ENCODE assay signal across 8 cellular contexts in genomic region chr5:170225326-170226137, GRCh38. TPM values are rescaled to one million over a fixed set of nuclear protein-coding genes. Genes with fewer than 3 reads are reported as not detected.
DNase-seq lines count a peak whose midpoint lies in the region; ATAC-seq and TF ChIP-seq lines count a peak whose summit lies in the region.

No MANE protein-coding gene starts in this region.

- ATAC-seq in omental fat pad (ENCODE audit: low FRiP score): peak; percentile 59
- no peak for ATAC-seq in GM19463 (IDR thresholded peaks at IDR 0.05; ENCODE audit: unreplicated experiment)

- no peaks in the 10 kb centered on the region for H3K27me3 ChIP-seq in testis

- intact Hi-C loops in testis (cut with DNase I; ENCODE audit: low total_unique reads): loop anchor here (10.0 kb wide), 2 partner anchors 119 to 399 kb away; no protein-coding TSS in a partner anchor

- no peak overlapping the region for H3K4me3 ChIP-seq in fibroblast of villous mesenchyme (ENCODE audit: low read depth, low read length)
- no peak overlapping the region for H3K4me3 ChIP-seq in testis

- TF ChIP-seq CTCF in GM10266 (IDR thresholded peaks at IDR 0.05; ENCODE audit: control insufficient read depth, insufficient read depth, low read depth, missing control alignments) (peak; percentile 81), fibroblast of villous mesenchyme (IDR thresholded peaks at IDR 0.05; ENCODE audit: insufficient read depth, low read depth, low read length) (peak; percentile 79), omental fat pad (IDR thresholded peaks at IDR 0.05) (no peak), testis (IDR thresholded peaks at IDR 0.05) (peak; percentile 73 to 86 (median 79))

- H3K4me1 ChIP-seq in testis: peaks cover 19% of the 10 kb centered on the region

- H3K36me3 ChIP-seq in testis (ENCODE audit: low read depth, missing control alignments): no peaks in the 10 kb centered on the region

- 65 to 81% methylated on average over 5 to 7 of the region's 7 CpGs for WGBS in testis, 2 donors

- DNase-seq in GM10266 (ENCODE audit: extremely low spot score) (peak; percentile 79), HuH-7.5 (ENCODE audit: low spot score) (peak; percentile 42), RPMI8226 (peak; percentile 73), fibroblast of villous mesenchyme (ENCODE audit: low read depth) (peak; percentile 67), omental fat pad (ENCODE audit: low spot score) (peak; percentile 91), testis (peak; percentile 92)
- peak; percentile 49 to 59 for DNase-seq in activated T-helper 1 cell treated with anti-CD3 and anti-CD28 coated beads, Interleukin-2, amount 50 U/mL, for 16 hours (ENCODE audit: low read depth in 1 of 2, low spot score in 1 of 2)

- peak overlapping the region in 1 of 2 donors; percentile 41 for H3K27ac ChIP-seq in testis

- no peak for TF ChIP-seq POLR2A in testis (IDR thresholded peaks at IDR 0.05)

- no peaks in the 10 kb centered on the region for H3K9me3 ChIP-seq in testis

RNA-seq across cellular contexts. Expression of gene C5orf58, which starts 7.3 kb away (rescaled TPM):
- total RNA-seq in fibroblast of villous mesenchyme: not detected in 2 replicates
- not detected for total RNA-seq in omental fat pad
- total RNA-seq in testis: 10 to 100 TPM; 40.9 to 72.7 TPM
- polyA plus RNA-seq in testis (ENCODE audit: insufficient read depth, low read depth, low replicate concordance): 266 TPM

Comparison
In these comparisons a context has a peak if more than half of its experiments do, and no peak if none do; other contexts are left out.
1. DNase-seq: peak in every context shown above with its lines; median percentile 92 in testis; 91 in omental fat pad; 79 in GM10266; 73 in RPMI8226; 67 in fibroblast of villous mesenchyme; 54 in activated T-helper 1 cell treated with anti-CD3 and anti-CD28 coated beads, Interleukin-2, amount 50 U/mL, for 16 hours; 42 in HuH-7.5.
2. CTCF ChIP-seq: peak in GM10266 (single experiment), fibroblast of villous mesenchyme (single experiment) and testis (3 of 3); none in omental fat pad (0 of 3).
3. RNA of gene C5orf58, which starts 7.3 kb away (total RNA-seq): 40.9 to 72.7 TPM in testis; not detected in fibroblast of villous mesenchyme and not detected in omental fat pad; every median in the first group is over 10 times any median in the second.